ENCODE assay signal across 19 cellular contexts in genomic region chr10:71223365-71224058, GRCh38. TPM values are rescaled to one million over a fixed set of nuclear protein-coding genes. Genes with fewer than 3 reads are reported as not detected.
A peak's percentile ranks its signal among the peaks of the same experiment; 100 is the strongest.
DNase-seq lines count a peak whose midpoint lies in the region; ATAC-seq and TF ChIP-seq lines count a peak whose summit lies in the region.
"Had no signal": no experiment of that assay in that cellular context is flagged by ENCODE, and none has a peak within 500 bp of the region (broad histone marks: within the 10 kb centered on the region; RNA-seq: fewer than 3 reads in every experiment).

No MANE protein-coding gene starts in this region.

- H3K9ac ChIP-seq in endodermal cell (ENCODE audit: extremely low read depth, low read length, poor library complexity, severe bottlenecking) (no peak overlapping the region), neuronal stem cell (ENCODE audit: low read depth, low read length, poor library complexity) (no peak overlapping the region)

- peak overlapping the region; percentile 81 for H3K18ac ChIP-seq in neuronal stem cell (ENCODE audit: low read length)

- no peak overlapping the region for H3K23ac ChIP-seq in neuronal stem cell (ENCODE audit: low read depth, low read length, poor library complexity)

- H3K9me3 Mint-ChIP-seq in endodermal cell, result no peaks in the 10 kb centered on the region
- H3K9me3 Mint-ChIP-seq: activated CD4-positive, alpha-beta memory T cell treated with anti-CD3 and anti-CD28 coated beads for 36 hours; activated naive CD4-positive, alpha-beta T cell treated with anti-CD3 and anti-CD28 coated beads, Interleukin-2, amount 50 U/mL, for 24 hours; T-cell had no signal

- no peaks in the 10 kb centered on the region for H3K79me1 ChIP-seq in neuronal stem cell (ENCODE audit: low read depth, low read length)

- WGBS in endodermal cell (ENCODE audit: insufficient coverage in 1 of 2, insufficient read length in 1 of 2), 2 experiments, result 89 to 92% methylated on average over 4 of the region's 4 CpGs
- no CpG with 5 or more reads among the region's 4 CpGs for WGBS in neuronal stem cell (ENCODE audit: extremely low coverage in 2 of 2, insufficient read length in 2 of 2, insufficient replicate concordance in 1 of 2), 2 donors
- WGBS in stomach, 5 donors, result 90 to 96% (median 95%) methylated on average over 4 of the region's 4 CpGs

- in situ Hi-C loops in HAP-1 (cut with MboI; ENCODE audit: low sequenced_read_pairs), result no loop called here

- H2BK12ac ChIP-seq in neuronal stem cell (ENCODE audit: low read length), result no peak overlapping the region

- H3K4me1 ChIP-seq in RWPE2 (ENCODE audit: insufficient read depth, poor library complexity, severe bottlenecking), result peaks cover 1% of the 10 kb centered on the region
- H3K4me1 ChIP-seq in endodermal cell (ENCODE audit: control insufficient read depth, insufficient read depth, low read length), result peaks cover 14% of the 10 kb centered on the region
- peaks cover 0 to 10% of the 10 kb centered on the region in 2 donors for H3K4me1 ChIP-seq in neuronal stem cell (ENCODE audit: control insufficient read depth in 2 of 2, insufficient read depth in 1 of 2, low read depth in 1 of 2, low read length in 2 of 2)
- H3K4me1 ChIP-seq in HAP-1, result no peaks in the 10 kb centered on the region
- H3K4me1 ChIP-seq in stomach, result peaks cover 0 to 5% (median under 1%) of the 10 kb centered on the region in 4 donors

- no peak overlapping the region for H4K8ac ChIP-seq in neuronal stem cell (ENCODE audit: low read depth, low read length)

- H3K36me3 Mint-ChIP-seq in endodermal cell (ENCODE audit: low read depth), result no peaks in the 10 kb centered on the region
- H3K36me3 Mint-ChIP-seq: activated CD4-positive, alpha-beta memory T cell treated with anti-CD3 and anti-CD28 coated beads for 36 hours; activated naive CD4-positive, alpha-beta T cell treated with anti-CD3 and anti-CD28 coated beads, Interleukin-2, amount 50 U/mL, for 24 hours; naive thymus-derived CD4-positive, alpha-beta T cell; T-cell had no signal

- no peak overlapping the region for H2BK120ac ChIP-seq in neuronal stem cell (ENCODE audit: low read depth, low read length)

- H3K4me1 Mint-ChIP-seq in endodermal cell, result peaks cover 35% of the 10 kb centered on the region
- H3K4me1 Mint-ChIP-seq: activated naive CD4-positive, alpha-beta T cell treated with anti-CD3 and anti-CD28 coated beads, Interleukin-2, amount 50 U/mL, for 24 hours; naive thymus-derived CD4-positive, alpha-beta T cell; T-cell had no signal

- H3K4me3 ChIP-seq in RWPE2 (ENCODE audit: severe bottlenecking) (no peak overlapping the region), endodermal cell (ENCODE audit: low read length) (no peak overlapping the region), neuronal stem cell (ENCODE audit: low read length in 2 of 2) (no peak overlapping the region), HAP-1 (no peak overlapping the region), stomach (no peak overlapping the region)
- H3K4me3 ChIP-seq: esophagus squamous epithelium, lower lobe of right lung had no signal

- H3K36me3 ChIP-seq in RWPE2 (ENCODE audit: low read depth) (no peaks in the 10 kb centered on the region), endodermal cell (ENCODE audit: control insufficient read depth, insufficient read depth, low read length) (no peaks in the 10 kb centered on the region), neuronal stem cell (replicated peaks in 1 of 2; ENCODE audit: control insufficient read depth in 2 of 2, insufficient read depth in 2 of 2, low read length in 2 of 2) (no peaks in the 10 kb centered on the region), HAP-1 (replicated peaks) (no peaks in the 10 kb centered on the region), stomach (no peaks in the 10 kb centered on the region)
- H3K36me3 ChIP-seq: lower lobe of right lung had no signal

- H2AK5ac ChIP-seq in neuronal stem cell (ENCODE audit: low read depth, low read length), result no peak overlapping the region

- intact Hi-C loops in stomach (cut with DNase I; ENCODE audit: low total_unique reads), result no loop called here

- no peak for TF ChIP-seq CTCF in RWPE2 (IDR thresholded peaks at IDR 0.05; ENCODE audit: poor library complexity, severe bottlenecking)
- TF ChIP-seq CTCF in endodermal cell (conservative IDR thresholded peaks at IDR 0.05), result no peak
- TF ChIP-seq CTCF in stomach (IDR thresholded peaks at IDR 0.05), result no peak

- no peak overlapping the region for H2BK5ac ChIP-seq in neuronal stem cell (ENCODE audit: low read length)

- H3K4me2 ChIP-seq in neuronal stem cell (ENCODE audit: insufficient read depth, low read length, poor library complexity, severe bottlenecking), result no peak overlapping the region

- peaks cover 10% of the 10 kb centered on the region for H3K27me3 Mint-ChIP-seq in endodermal cell (ENCODE audit: insufficient read depth)

- ATAC-seq in RWPE2 (ENCODE audit: low read depth), result no peak
- no peak for ATAC-seq in HG02642 (IDR thresholded peaks at IDR 0.05; ENCODE audit: poor library complexity, unreplicated experiment)
- ATAC-seq: lower lobe of right lung; naive thymus-derived CD4-positive, alpha-beta T cell; T-cell had no signal

- H3K4ac ChIP-seq in neuronal stem cell (ENCODE audit: low read length), result no peak overlapping the region

- no peak overlapping the region for H2AFZ ChIP-seq in neuronal stem cell (ENCODE audit: low read length)

- no peak overlapping the region for H3K14ac ChIP-seq in neuronal stem cell (ENCODE audit: low read length)

- H3K27ac Mint-ChIP-seq in endodermal cell, result peak overlapping the region; percentile 74
- H3K27ac Mint-ChIP-seq: activated CD4-positive, alpha-beta memory T cell treated with anti-CD3 and anti-CD28 coated beads for 36 hours; activated naive CD4-positive, alpha-beta T cell treated with anti-CD3 and anti-CD28 coated beads, Interleukin-2, amount 50 U/mL, for 24 hours; naive thymus-derived CD4-positive, alpha-beta T cell; T-cell had no signal

- no peaks in the 10 kb centered on the region for H3K27me3 ChIP-seq in RWPE2 (ENCODE audit: insufficient read depth, poor library complexity, severe bottlenecking)
- no peaks in the 10 kb centered on the region for H3K27me3 ChIP-seq in endodermal cell (ENCODE audit: control insufficient read depth, insufficient read depth, low read length, poor library complexity, severe bottlenecking)
- H3K27me3 ChIP-seq in neuronal stem cell (ENCODE audit: control insufficient read depth in 3 of 3, insufficient read depth in 3 of 3, low read depth in 1 of 3, low read length in 3 of 3), result peaks cover 0 to 29% (median 0%) of the 10 kb centered on the region in 3 experiments
- no peaks in the 10 kb centered on the region for H3K27me3 ChIP-seq in HAP-1 (ENCODE audit: low read depth)
- no peaks in the 10 kb centered on the region for H3K27me3 ChIP-seq in stomach
- H3K27me3 ChIP-seq: esophagus squamous epithelium had no signal

- no peaks in the 10 kb centered on the region for H3K9me3 ChIP-seq in RWPE2 (ENCODE audit: severe bottlenecking)
- H3K9me3 ChIP-seq in endodermal cell (ENCODE audit: control insufficient read depth, low read length), result no peaks in the 10 kb centered on the region
- H3K9me3 ChIP-seq in neuronal stem cell (replicated peaks in 1 of 2; ENCODE audit: control insufficient read depth in 2 of 2, insufficient read depth in 1 of 2, low read depth in 1 of 2, low read length in 2 of 2), result no peaks in the 10 kb centered on the region
- H3K9me3 ChIP-seq in HAP-1, result no peaks in the 10 kb centered on the region
- H3K9me3 ChIP-seq in stomach, result no peaks in the 10 kb centered on the region
- H3K9me3 ChIP-seq: esophagus squamous epithelium, lower lobe of right lung had no signal

- H4K91ac ChIP-seq in neuronal stem cell (ENCODE audit: low read depth, low read length, poor library complexity), result no peak overlapping the region

- no peak overlapping the region for H3K4me3 Mint-ChIP-seq in endodermal cell
- H3K4me3 Mint-ChIP-seq: activated CD4-positive, alpha-beta memory T cell treated with anti-CD3 and anti-CD28 coated beads for 36 hours; activated naive CD4-positive, alpha-beta T cell treated with anti-CD3 and anti-CD28 coated beads, Interleukin-2, amount 50 U/mL, for 24 hours; naive thymus-derived CD4-positive, alpha-beta T cell; T-cell had no signal

- H2BK15ac ChIP-seq in neuronal stem cell (ENCODE audit: low read length), result no peak overlapping the region

- no peak for TF ChIP-seq POLR2A in stomach (IDR thresholded peaks at IDR 0.05)

- H3K27ac ChIP-seq in RWPE2 (ENCODE audit: poor library complexity, severe bottlenecking) (no peak overlapping the region), endodermal cell (ENCODE audit: low read depth, low read length) (no peak overlapping the region), neuronal stem cell (replicated peaks; ENCODE audit: low read length) (no peak overlapping the region), stomach (no peak overlapping the region)
- H3K27ac ChIP-seq: C4-2B, esophagus squamous epithelium, lower lobe of right lung, VCaP had no signal

- DNase-seq in 8988T, result peak; percentile 3
- peak; percentile 3 for DNase-seq in RWPE2 (ENCODE audit: low spot score)
- peak; percentile 43 for DNase-seq in endodermal cell
- DNase-seq in neuronal stem cell (ENCODE audit: low spot score), result no peak
- no peak for DNase-seq in NCI-H146 (lab: John Stamatoyannopoulos, UW)
- DNase-seq in HAP-1 (ENCODE audit: low spot score in 2 of 2), result no peak
- no peak for DNase-seq in stomach
- DNase-seq: activated CD4-positive, alpha-beta memory T cell treated with anti-CD3 and anti-CD28 coated beads for 36 hours; activated T-cell treated with anti-CD3 and anti-CD28 coated beads, Interleukin-2, amount 50 U/mL, for 1 hour; esophagus squamous epithelium; lower lobe of right lung; MV-4-11; naive thymus-derived CD4-positive, alpha-beta T cell; NCI-H2081; T-cell had no signal

- no peak for TF ChIP-seq EP300 in stomach (IDR thresholded peaks at IDR 0.05)

RNA-seq across cellular contexts. Expression of gene UNC5B, which starts 11.1 kb away (rescaled TPM):
- total RNA-seq in endodermal cell (10 to 100 TPM in 1 of 2 donors, 1 to 10 TPM in 1; 9.7 to 14.5 TPM), stomach (10 to 100 TPM in 2 of 5 donors, 1 to 10 TPM in 3; 5.5 to 42.9 (median 9.4) TPM)
- 14.7 TPM for polyA plus RNA-seq in endodermal cell (2013, experiment 1 of 2)
- polyA plus RNA-seq in endodermal cell (2013, experiment 2 of 2), result 13.2 TPM
- 2.8 TPM for polyA plus RNA-seq in neuronal stem cell (2013, experiment 1 of 2)
- 2.8 TPM for polyA plus RNA-seq in neuronal stem cell (2013, experiment 2 of 2)
- 1 to 10 TPM; 1.4 to 3.9 (median 2.0) TPM for polyA plus RNA-seq in stomach
- polyA plus RNA-seq: naive thymus-derived CD4-positive, alpha-beta T cell had no signal

Comparison
In these comparisons a context has a peak if more than half of its experiments do, and no peak if none do; other contexts are left out.
1. DNase-seq: peak in 8988T (single experiment), RWPE2 (single experiment) and endodermal cell (single experiment); none in neuronal stem cell (single experiment), NCI-H146 (single experiment), HAP-1 (0 of 2) and stomach (single experiment).